ENCODE assay signal across 8 cellular contexts in genomic region chr10:110460111-110460809, GRCh38. TPM values are rescaled to one million over a fixed set of nuclear protein-coding genes. Genes with fewer than 3 reads are reported as not detected.
DNase-seq lines count a peak whose midpoint lies in the region; ATAC-seq and TF ChIP-seq lines count a peak whose summit lies in the region.

No MANE protein-coding gene starts in this region.

- no peak overlapping the region for H3K4me3 ChIP-seq in liver (ENCODE audit: low read depth in 1 of 3, low read length in 3 of 3)
- no peak overlapping the region for H3K4me3 ChIP-seq in thyroid gland (replicated peaks in 1 of 3)

- H3K27ac ChIP-seq in liver (ENCODE audit: low read depth in 1 of 2, low read length in 2 of 2) (peak overlapping the region; percentile 58 to 66), thyroid gland (peak overlapping the region; percentile 19 to 74 (median 70))

- WGBS in liver = 51% methylated on average over 16 of the region's 16 CpGs
- 60 to 64% methylated on average over 9 to 14 of the region's 16 CpGs for WGBS in thyroid gland, 2 donors

- TF ChIP-seq CTCF in liver (IDR thresholded peaks at IDR 0.05; ENCODE audit: low read depth, low read length, missing input control) = no peak
- TF ChIP-seq CTCF in thyroid gland (IDR thresholded peaks at IDR 0.05) = no peak

- TF ChIP-seq POLR2A in thyroid gland (IDR thresholded peaks at IDR 0.05) = no peak

- no peak for ATAC-seq in HG03039 (IDR thresholded peaks at IDR 0.05; ENCODE audit: unreplicated experiment)
- ATAC-seq in HG02852 (IDR thresholded peaks at IDR 0.05; ENCODE audit: unreplicated experiment) = no peak

- H3K36me3 ChIP-seq in liver (ENCODE audit: control insufficient read depth in 4 of 4, insufficient read depth in 3 of 4, low read depth in 1 of 4, low read length in 3 of 4) = no peaks in the 10 kb centered on the region
- no peaks in the 10 kb centered on the region for H3K36me3 ChIP-seq in thyroid gland

- H3K4me1 ChIP-seq in liver (ENCODE audit: control insufficient read depth in 4 of 4, insufficient read depth in 4 of 4, low read length in 3 of 4) (peaks cover 3 to 45% (median 26%) of the 10 kb centered on the region in 4 donors), thyroid gland (peaks cover 10 to 46% of the 10 kb centered on the region in 2 donors)

- no peaks in the 10 kb centered on the region for H3K27me3 ChIP-seq in liver (ENCODE audit: control insufficient read depth in 4 of 4, insufficient read depth in 4 of 4, low read length in 3 of 4)
- no peaks in the 10 kb centered on the region for H3K27me3 ChIP-seq in thyroid gland

- H3K9me3 ChIP-seq in liver (ENCODE audit: control insufficient read depth in 4 of 4, low read length in 3 of 4) (no peaks in the 10 kb centered on the region), thyroid gland (no peaks in the 10 kb centered on the region)

- intact Hi-C loops in thyroid gland (cut with DNase I) = no loop called here

- no peak for TF ChIP-seq RAD21 in liver (IDR thresholded peaks at IDR 0.05)

- peak; percentile 9 for DNase-seq in DMS 273 treated with DMSO at 0.1 percent for 48 hours (lab: John Stamatoyannopoulos, UW)
- DNase-seq in NCI-H69 (lab: John Stamatoyannopoulos, UW) = peak; percentile 79
- DNase-seq in activated naive CD4-positive, alpha-beta T cell treated with Interleukin-2 at 50 U/mL for 16 hours = peak; percentile 52
- peak; percentile 86 to 87 for DNase-seq in thyroid gland
- DNase-seq in hepatic stellate cell (ENCODE audit: low spot score) = no peak

- no peak overlapping the region for H3K9ac ChIP-seq in liver (ENCODE audit: low read depth in 1 of 2, low read length in 2 of 2)

TF ChIP-seq in liver, 16 proteins besides CTCF, POLR2A, EP300 and RAD21:
- TF ChIP-seq SP1 (IDR thresholded peaks at IDR 0.05) = peak; percentile 78
- peak in 1 of 2 donors; percentile 46 for TF ChIP-seq EGR1 (IDR thresholded peaks at IDR 0.05; ENCODE audit: low read depth in 2 of 2)
- peak; percentile 33 to 58 for TF ChIP-seq HNF4A (conservative IDR thresholded peaks at IDR 0.05)
- TF ChIP-seq NR2F2 (IDR thresholded peaks at IDR 0.05) = peak; percentile 82
- TF ChIP-seq, protein P1, sequence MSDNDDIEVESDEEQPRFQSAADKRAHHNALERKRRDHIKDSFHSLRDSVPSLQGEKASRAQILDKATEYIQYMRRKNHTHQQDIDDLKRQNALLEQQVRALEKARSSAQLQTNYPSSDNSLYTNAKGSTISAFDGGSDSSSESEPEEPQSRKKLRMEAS (IDR thresholded peaks at IDR 0.05) = peak; percentile 22
- no peak for TF ChIP-seq HNF4G (IDR thresholded peaks at IDR 0.05)
- TF ChIP-seq RXRA (IDR thresholded peaks at IDR 0.05) = peak; percentile 72 to 82
- TF ChIP-seq YY1 (IDR thresholded peaks at IDR 0.05) = peak; percentile 64
- TF ChIP-seq REST (IDR thresholded peaks at IDR 0.05) = peak; percentile 22
- no peak for TF ChIP-seq TAF1 (conservative IDR thresholded peaks at IDR 0.05)
- TF ChIP-seq GABPA (IDR thresholded peaks at IDR 0.05 in 1 of 2, conservative IDR thresholded peaks at IDR 0.05 in 1 of 2) = peak; percentile 35 to 82
- TF ChIP-seq ZBTB33 (IDR thresholded peaks at IDR 0.05) = no peak
- TF ChIP-seq FOXA1 (IDR thresholded peaks at IDR 0.05) = no peak

RNA-seq across cellular contexts. Expression of gene DUSP5, which starts 37.4 kb away (rescaled TPM):
- total RNA-seq in liver (1 to 10 TPM; 7.5 to 8.9 TPM), thyroid gland (10 to 100 TPM in 1 of 4 donors, 1 to 10 TPM in 3; 2.1 to 14.2 (median 7.1) TPM)
- 1 to 10 TPM; 2.0 to 8.6 TPM for polyA plus RNA-seq in liver
